In genomic region chrX:85052636-85053343, GRCh38 we compare ENCODE assay signal across 9 cellular contexts. TPM values are rescaled to one million over a fixed set of nuclear protein-coding genes. Genes with fewer than 3 reads are reported as not detected.
DNase-seq lines count a peak whose midpoint lies in the region; ATAC-seq and TF ChIP-seq lines count a peak whose summit lies in the region.
"Had no signal": no experiment of that assay in that cellular context is flagged by ENCODE, and none has a peak within 500 bp of the region (broad histone marks: within the 10 kb centered on the region; RNA-seq: fewer than 3 reads in every experiment).

No MANE protein-coding gene starts in this region.

- TF ChIP-seq POLR2A in esophagus squamous epithelium (IDR thresholded peaks at IDR 0.05), result no peak

- no peaks in the 10 kb centered on the region for H3K36me3 ChIP-seq in esophagus squamous epithelium

- 16 to 31% methylated on average over 2 of the region's 2 CpGs for WGBS in esophagus squamous epithelium, 2 donors

- peak overlapping the region in 3 of 4 donors; percentile 18 to 35 (median 25) for H3K27ac ChIP-seq in esophagus squamous epithelium

- H3K4me3 ChIP-seq in esophagus squamous epithelium, result no peak overlapping the region

- H3K4me1 Mint-ChIP-seq in activated CD4-positive, alpha-beta T cell treated with anti-CD3 and anti-CD28 coated beads for 36 hours, result peaks cover 4% of the 10 kb centered on the region
- H3K4me1 Mint-ChIP-seq: activated B cell treated with CpG ODN at 0.5 μM for 24 hours had no signal

- intact Hi-C loops in activated CD4-positive, alpha-beta T cell treated with anti-CD3 and anti-CD28 coated beads for 36 hours (cut with DNase I, micrococcal nuclease), result loop anchor here in 1 of 2 experiments (2.0 to 5.0 kb wide), 3 partner anchors 50 to 1005 kb away; partner anchors contain the start of gene APOOL
- intact Hi-C loops in esophagus squamous epithelium (cut with DNase I), result no loop called here

- no peaks in the 10 kb centered on the region for H3K9me3 ChIP-seq in esophagus squamous epithelium

- POLR2A ChIA-PET in activated CD4-positive, alpha-beta T cell treated with anti-CD3 and anti-CD28 coated beads for 36 hours (lab: Charles Lee), result no interaction called here

- H3K27ac Mint-ChIP-seq in activated CD4-positive, alpha-beta T cell treated with anti-CD3 and anti-CD28 coated beads for 36 hours, result no peak overlapping the region
- H3K27ac Mint-ChIP-seq: activated B cell treated with CpG ODN at 0.5 μM for 24 hours had no signal

- no peaks in the 10 kb centered on the region for H3K27me3 ChIP-seq in esophagus squamous epithelium

- no peak for DNase-seq in activated CD4-positive, alpha-beta T cell treated with anti-CD3 and anti-CD28 coated beads for 36 hours
- no peak for DNase-seq in activated CD4-positive, alpha-beta T cell treated with anti-CD3 and anti-CD28 coated beads for 4 hours
- peak; percentile 16 for DNase-seq in NCI-H226
- no peak for DNase-seq in esophagus squamous epithelium (lab: John Stamatoyannopoulos, UW)
- DNase-seq in smooth muscle cell of the brain vasculature (ENCODE audit: low read depth, low spot score), result peak; percentile 7
- DNase-seq in epidermal melanocyte (ENCODE audit: insufficient read length, low spot score), result no peak
- DNase-seq in NCI-H345 (lab: John Stamatoyannopoulos, UW), result no peak
- DNase-seq: activated B cell treated with CpG ODN at 0.5 μM for 24 hours had no signal

- CTCF ChIA-PET in activated CD4-positive, alpha-beta T cell treated with anti-CD3 and anti-CD28 coated beads for 36 hours (lab: Charles Lee), result interaction anchor here (1.0 kb wide), 1 partner anchor 8 kb away, joined by 3 read pairs; no protein-coding TSS in a partner anchor

- no peaks in the 10 kb centered on the region for H3K4me1 ChIP-seq in esophagus squamous epithelium

- peaks cover 3% of the 10 kb centered on the region for H3K36me3 Mint-ChIP-seq in activated CD4-positive, alpha-beta T cell treated with anti-CD3 and anti-CD28 coated beads for 36 hours (ENCODE audit: low read depth)

- TF ChIP-seq CTCF in esophagus squamous epithelium (IDR thresholded peaks at IDR 0.05), result peak in 2 of 6 experiments; percentile 11 to 15

- peak; percentile 78 for ATAC-seq in activated CD4-positive, alpha-beta T cell treated with anti-CD3 and anti-CD28 coated beads for 36 hours
- no peak for ATAC-seq in GM21367 (IDR thresholded peaks at IDR 0.05; ENCODE audit: unreplicated experiment)

- H3K27me3 Mint-ChIP-seq in activated CD4-positive, alpha-beta T cell treated with anti-CD3 and anti-CD28 coated beads for 36 hours, result no peaks in the 10 kb centered on the region
- H3K27me3 Mint-ChIP-seq: activated B cell treated with CpG ODN at 0.5 μM for 24 hours had no signal

- no peaks in the 10 kb centered on the region for H3K9me3 Mint-ChIP-seq in activated CD4-positive, alpha-beta T cell treated with anti-CD3 and anti-CD28 coated beads for 36 hours (ENCODE audit: low read depth)
- H3K9me3 Mint-ChIP-seq: activated B cell treated with CpG ODN at 0.5 μM for 24 hours had no signal

- no peak overlapping the region for H3K4me3 Mint-ChIP-seq in activated CD4-positive, alpha-beta T cell treated with anti-CD3 and anti-CD28 coated beads for 36 hours
- H3K4me3 Mint-ChIP-seq: activated B cell treated with CpG ODN at 0.5 μM for 24 hours had no signal

RNA-seq across cellular contexts. Expression of gene APOOL, which starts 49.1 kb away (rescaled TPM):
- total RNA-seq in activated CD4-positive, alpha-beta T cell treated with anti-CD3 and anti-CD28 coated beads for 36 hours, result 10 to 100 TPM; 18.3 to 22.3 TPM
- total RNA-seq in esophagus squamous epithelium, result 10 to 100 TPM; 10.1 to 14.3 (median 12.5) TPM

Comparison
In these comparisons a context has a peak if more than half of its experiments do, and no peak if none do; other contexts are left out.
1. DNase-seq: peak in NCI-H226 (single experiment) and smooth muscle cell of the brain vasculature (single experiment); none in activated CD4-positive, alpha-beta T cell treated with anti-CD3 and anti-CD28 coated beads for 36 hours (single experiment), activated CD4-positive, alpha-beta T cell treated with anti-CD3 and anti-CD28 coated beads for 4 hours (0 of 2), esophagus squamous epithelium (single experiment), epidermal melanocyte (single experiment) and NCI-H345 (single experiment).